Comparison of ENCODE assay signal across 9 cellular contexts in the genomic region with DNA sequence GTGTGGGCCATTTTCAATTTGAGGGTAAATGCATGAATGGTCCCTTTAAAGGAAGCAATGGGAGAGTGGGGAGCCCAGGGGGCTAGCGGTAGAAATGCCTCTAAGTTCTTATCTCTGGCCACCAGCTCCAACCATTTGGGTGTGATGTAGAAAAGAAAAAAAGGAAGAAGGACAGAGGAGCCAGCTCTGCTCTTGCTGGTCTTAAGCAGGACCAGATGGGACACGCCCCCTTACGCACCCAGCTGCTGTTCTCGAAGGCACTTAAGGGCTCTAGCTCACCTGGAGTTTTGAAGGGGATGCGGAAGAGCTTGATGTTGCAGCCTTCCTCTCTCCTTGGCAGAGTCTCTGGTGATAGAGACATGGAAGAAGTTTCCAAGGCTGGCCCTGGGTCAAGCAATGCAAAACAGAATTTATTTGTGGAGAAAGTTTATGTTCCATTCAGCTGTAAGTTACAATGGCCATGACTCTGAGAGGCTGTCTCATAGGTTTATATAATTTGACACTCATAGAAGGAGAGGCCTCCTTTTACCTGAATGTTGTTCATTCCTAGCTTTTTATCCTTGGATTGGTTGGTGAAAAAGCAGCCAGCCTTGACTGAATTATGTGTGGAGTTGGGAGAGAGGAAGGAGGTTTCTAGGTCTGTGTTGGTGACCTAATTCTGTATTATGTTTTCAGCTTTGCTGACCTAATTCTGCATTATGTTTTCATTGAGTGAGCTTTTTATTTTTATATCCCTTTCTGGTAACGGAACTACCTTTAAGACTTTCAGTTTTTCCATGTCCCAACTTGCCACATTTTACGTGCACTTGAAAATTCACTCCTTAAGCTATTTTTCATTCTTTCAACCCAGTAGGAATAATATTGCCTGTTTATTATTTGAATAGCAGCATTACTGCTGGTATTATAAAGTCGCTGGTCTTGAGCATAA. TPM values are rescaled to one million over a fixed set of nuclear protein-coding genes. Genes with fewer than 3 reads are reported as not detected.
DNase-seq lines count a peak whose midpoint lies in the region; ATAC-seq and TF ChIP-seq lines count a peak whose summit lies in the region.
"Had no signal": no experiment of that assay in that cellular context is flagged by ENCODE, and none has a peak within 500 bp of the region (broad histone marks: within the 10 kb centered on the region; RNA-seq: fewer than 3 reads in every experiment).

No MANE protein-coding gene starts in this region.

- ATAC-seq in esophagus mucosa, result no peak
- no peak for ATAC-seq in HG02981 (IDR thresholded peaks at IDR 0.05; ENCODE audit: unreplicated experiment)

- DNase-seq in GM20000 (ENCODE audit: low spot score), result peak; percentile 21
- DNase-seq in NCI-H2227 (lab: John Stamatoyannopoulos, UW; ENCODE audit: unreplicated experiment), result peak; percentile 51
- peak; percentile 8 to 23 for DNase-seq in erythroblast (lab: John Stamatoyannopoulos, UW)
- DNase-seq in renal cortical epithelial cell (ENCODE audit: low read depth), result peak; percentile 78
- DNase-seq in cerebellum (ENCODE audit: low spot score), result no peak
- DNase-seq in NCI-H1092 (lab: John Stamatoyannopoulos, UW), result no peak
- DNase-seq: NCI-H1694 had no signal

- no peak for TF ChIP-seq POLR2A in erythroblast (IDR thresholded peaks at IDR 0.05; ENCODE audit: low read length)

- no peak for TF ChIP-seq CTCF in GM20000 (IDR thresholded peaks at IDR 0.05; ENCODE audit: extremely low read depth, missing control alignments)

RNA-seq across cellular contexts. Expression of a gene that starts 59.3 kb away (rescaled TPM):
- total RNA-seq in renal cortical epithelial cell (191 and 251 TPM in 2 replicates), cerebellum (3.3 TPM), esophagus mucosa (21.6 TPM)

Comparison
In these comparisons a context has a peak if more than half of its experiments do, and no peak if none do; other contexts are left out.
1. DNase-seq: peak in GM20000 (single experiment), NCI-H2227 (single experiment), erythroblast (2 of 2) and renal cortical epithelial cell (single experiment); none in cerebellum (single experiment) and NCI-H1092 (single experiment).